ENCODE assay signal across 19 cellular contexts in the genomic region with DNA sequence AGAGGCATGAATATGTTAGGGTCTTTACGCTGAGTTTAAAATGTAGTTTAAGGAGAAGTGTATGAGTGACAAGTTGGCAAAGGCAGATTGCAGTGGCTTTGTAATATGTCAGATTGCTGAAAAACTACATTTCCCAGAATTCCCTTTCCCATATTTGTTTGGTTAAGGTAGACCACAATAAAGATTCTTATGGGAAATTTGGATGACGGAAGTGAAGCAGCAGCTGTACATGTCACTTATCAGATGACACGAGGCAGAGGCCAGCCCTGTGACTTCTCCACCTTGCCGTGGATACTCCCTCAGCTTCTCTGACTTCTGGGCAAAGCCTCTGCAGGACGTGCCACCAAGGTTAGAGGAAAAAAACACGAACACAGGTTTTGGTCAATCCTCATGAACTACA.
"Had no signal": no experiment of that assay in that cellular context is flagged by ENCODE, and none has a peak within 500 bp of the region (broad histone marks: within the 10 kb centered on the region; RNA-seq: fewer than 3 reads in every experiment).

No MANE protein-coding gene starts in this region.

- DNase-seq: activated CD4-positive, alpha-beta T cell treated with anti-CD3 and anti-CD28 coated beads, Interleukin-2, amount 50 U/mL, for 4 hours; activated CD4-positive, CD25-positive, alpha-beta regulatory T cell treated with anti-CD3 and anti-CD28 coated beads, Interleukin-2, amount 50 U/mL, for 72 hours; activated naive CD4-positive, alpha-beta T cell treated with Interleukin-2 at 50 U/mL for 16 hours; activated T-cell treated with anti-CD3 and anti-CD28 coated beads for 4 hours; anterior cingulate cortex; cortex of kidney; effector CD4-positive, alpha-beta T cell; esophagus squamous epithelium; hippocampal formation; kidney; left lung; mammary epithelial cell; naive B cell; retina; stimulated activated CD4-positive, alpha-beta T cell treated with anti-CD3 and anti-CD28 coated beads, Interleukin-2, amount 100 ng/mL, for 48 hours; thyroid gland had no signal

- H3K4me3 ChIP-seq: esophagus squamous epithelium, left lung, neural progenitor cell, thyroid gland had no signal

- H3K36me3 ChIP-seq: esophagus squamous epithelium, left lung, neural progenitor cell, thyroid gland had no signal

- ATAC-seq: left lung; stimulated activated memory B cell treated with anti-CD40 and anti-IgM and Interleukin-4, amounts not matched to agents 10 μg/mL and 1 μg/mL and 100 μg/mL, for 72 hours had no signal

- H3K4me1 Mint-ChIP-seq: naive B cell; neural progenitor cell; stimulated activated memory B cell treated with anti-CD40 and anti-IgM and Interleukin-4, amounts not matched to agents 10 μg/mL and 1 μg/mL and 100 μg/mL, for 72 hours had no signal

- H3K36me3 Mint-ChIP-seq: naive B cell; neural progenitor cell; stimulated activated memory B cell treated with anti-CD40 and anti-IgM and Interleukin-4, amounts not matched to agents 10 μg/mL and 1 μg/mL and 100 μg/mL, for 72 hours had no signal

- H3K79me2 ChIP-seq: parathyroid adenoma had no signal

- H3K27me3 Mint-ChIP-seq: naive B cell had no signal

- H3K27ac ChIP-seq: esophagus squamous epithelium, left lung, neural progenitor cell, parathyroid adenoma, thyroid gland had no signal

- H3K9ac ChIP-seq: neural progenitor cell, parathyroid adenoma had no signal

- H2AFZ ChIP-seq: neural progenitor cell, parathyroid adenoma had no signal

- H3K27ac Mint-ChIP-seq: naive B cell; neural progenitor cell; stimulated activated memory B cell treated with anti-CD40 and anti-IgM and Interleukin-4, amounts not matched to agents 10 μg/mL and 1 μg/mL and 100 μg/mL, for 72 hours had no signal

- H3K4me1 ChIP-seq: esophagus squamous epithelium, left lung, neural progenitor cell, parathyroid adenoma, thyroid gland had no signal

- H3K9me3 ChIP-seq: esophagus squamous epithelium, left lung, thyroid gland had no signal

- H3K27me3 ChIP-seq: esophagus squamous epithelium, left lung, neural progenitor cell, thyroid gland had no signal

- H3K4me2 ChIP-seq: neural progenitor cell had no signal

- H3K9me3 Mint-ChIP-seq: neural progenitor cell; stimulated activated memory B cell treated with anti-CD40 and anti-IgM and Interleukin-4, amounts not matched to agents 10 μg/mL and 1 μg/mL and 100 μg/mL, for 72 hours had no signal

- H3K4me3 Mint-ChIP-seq: naive B cell; neural progenitor cell; stimulated activated memory B cell treated with anti-CD40 and anti-IgM and Interleukin-4, amounts not matched to agents 10 μg/mL and 1 μg/mL and 100 μg/mL, for 72 hours had no signal
